In the genomic region with DNA sequence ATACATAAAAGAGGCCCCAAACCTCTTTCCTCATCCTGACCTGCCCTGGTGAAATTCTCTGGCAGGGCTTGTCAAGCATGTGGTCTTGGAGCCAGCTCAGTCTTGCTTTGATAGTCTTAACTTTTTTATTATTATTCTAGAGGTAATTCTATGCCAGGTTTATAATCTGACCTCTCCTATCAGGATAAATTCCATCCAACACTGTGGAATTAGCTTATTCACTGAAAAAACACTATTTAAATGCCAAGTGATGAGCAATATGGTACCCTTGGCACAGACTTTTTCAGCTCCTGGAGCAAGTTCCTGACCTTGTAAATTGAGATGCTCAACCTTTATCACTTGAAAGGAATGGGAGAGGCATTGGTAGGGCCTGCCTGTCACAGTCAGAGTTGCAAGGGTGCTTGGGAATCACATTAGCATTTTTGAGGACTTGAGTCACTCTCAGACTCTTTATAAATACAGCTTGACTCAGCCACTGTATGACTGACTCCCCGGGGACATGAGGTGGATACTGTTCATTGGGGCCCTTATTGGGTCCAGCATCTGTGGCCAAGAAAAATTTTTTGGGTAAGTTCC, we compare ENCODE assay signal across 11 cellular contexts. TPM values are rescaled to one million over a fixed set of nuclear protein-coding genes. Genes with fewer than 3 reads are reported as not detected.
DNase-seq lines count a peak whose midpoint lies in the region; ATAC-seq, FAIRE-seq and TF ChIP-seq lines count a peak whose summit lies in the region.
"Had no signal": no experiment of that assay in that cellular context is flagged by ENCODE, and none has a peak within 500 bp of the region (broad histone marks: within the 10 kb centered on the region; RNA-seq: fewer than 3 reads in every experiment).

A gene with protein sequence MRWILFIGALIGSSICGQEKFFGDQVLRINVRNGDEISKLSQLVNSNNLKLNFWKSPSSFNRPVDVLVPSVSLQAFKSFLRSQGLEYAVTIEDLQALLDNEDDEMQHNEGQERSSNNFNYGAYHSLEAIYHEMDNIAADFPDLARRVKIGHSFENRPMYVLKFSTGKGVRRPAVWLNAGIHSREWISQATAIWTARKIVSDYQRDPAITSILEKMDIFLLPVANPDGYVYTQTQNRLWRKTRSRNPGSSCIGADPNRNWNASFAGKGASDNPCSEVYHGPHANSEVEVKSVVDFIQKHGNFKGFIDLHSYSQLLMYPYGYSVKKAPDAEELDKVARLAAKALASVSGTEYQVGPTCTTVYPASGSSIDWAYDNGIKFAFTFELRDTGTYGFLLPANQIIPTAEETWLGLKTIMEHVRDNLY (plus strand): TSS at position 480 of the 576 bp plus-strand sequence. CDS start 20 bp downstream, at position 500.

- peak within 1 kb of the TSS; percentile 10 for H2AFZ ChIP-seq in GM12878 (ENCODE audit: control insufficient read depth, low read depth, low read length)

- POLR2A ChIA-PET in GM12878 (lab: Charles Lee): no interaction called here

- H3K9me3 ChIP-seq in GM12878 (replicated peaks; ENCODE audit: control insufficient read depth, insufficient read depth, low read length): no peaks in the 10 kb centered on the region; the same call in 2 of the 3 replicates
- no peaks in the 10 kb centered on the region for H3K9me3 ChIP-seq in upper lobe of right lung

- H3K27me3 ChIP-seq in GM12878 (replicated peaks in 1 of 2; ENCODE audit: control insufficient read depth in 2 of 2, insufficient read depth in 2 of 2, low read length in 1 of 2) (no peaks in the 10 kb centered on the region), upper lobe of right lung (no peaks in the 10 kb centered on the region)

- no peaks in the 10 kb centered on the region for H3K27me3 Mint-ChIP-seq in mesothelial cell of epicardium (ENCODE audit: low read depth)

- peaks cover 23% of the 10 kb centered on the region for H3K4me1 Mint-ChIP-seq in mesothelial cell of epicardium

- H3K4me1 ChIP-seq in GM12878 (ENCODE audit: control insufficient read depth, insufficient read depth, low read length): no peaks in the 10 kb centered on the region
- H3K4me1 ChIP-seq in upper lobe of right lung: no peaks in the 10 kb centered on the region

- CTCF ChIA-PET in GM12878 (lab: Yijun Ruan, JAX): no interaction called here

- H3K36me3 ChIP-seq in GM12878 (ENCODE audit: control insufficient read depth in 2 of 2, insufficient read depth in 2 of 2, low read length in 1 of 2) (no peaks in the 10 kb centered on the region), upper lobe of right lung (no peaks in the 10 kb centered on the region)

- 0% methylated on average over 1 of the region's 1 CpG for WGBS in GM12878 (ENCODE audit: insufficient coverage, insufficient replicate concordance, low lambda C conversion rate, missing lambda C conversion rate)

- no TSS peak for BruUV-seq in GM12878 (replicated peaks; lab: Mats Ljungman, UMichigan)

- H3K36me3 Mint-ChIP-seq in mesothelial cell of epicardium: no peaks in the 10 kb centered on the region

- no peaks in the 10 kb centered on the region for H3K9me3 Mint-ChIP-seq in mesothelial cell of epicardium

- TF ChIP-seq RAD21 in GM12878 (IDR thresholded peaks at IDR 0.05; ENCODE audit: insufficient read depth, low read depth, low read length): no peak

- H3K9ac ChIP-seq in GM12878 (ENCODE audit: control insufficient read depth, insufficient read depth, low read length): no peak within 1 kb of the TSS

- H4K20me1 ChIP-seq in GM12878 (ENCODE audit: control insufficient read depth, insufficient read depth): no peaks in the 10 kb centered on the region

- peak within 1 kb of the TSS; percentile 34 for H3K27ac Mint-ChIP-seq in mesothelial cell of epicardium
- H3K27ac Mint-ChIP-seq: activated naive CD4-positive, alpha-beta T cell treated with anti-CD3 and anti-CD28 coated beads, Interleukin-2, amount 50 U/mL, for 72 hours had no signal

- DNase-seq in AG09319 (ENCODE audit: extremely low read depth, low read depth): peak; percentile 67
- DNase-seq in HT1080 (ENCODE audit: low read depth): peak; percentile 99
- DNase-seq in GM12878 (ENCODE audit: low read depth, low spot score): no peak
- DNase-seq in mesothelial cell of epicardium (ENCODE audit: low spot score in 2 of 2, unreplicated experiment in 2 of 2): no peak
- DNase-seq in upper lobe of right lung: no peak
- no peak for DNase-seq in NCI-H774 (lab: John Stamatoyannopoulos, UW)
- DNase-seq in activated effector memory CD4-positive, alpha-beta T cell treated with Interleukin-2 at 50 U/mL for 16 hours: no peak
- DNase-seq: DND-41, KBM-7 had no signal

- H3K4me2 ChIP-seq in GM12878 (ENCODE audit: control insufficient read depth, insufficient read depth): peak within 1 kb of the TSS; percentile 35

- H3K27ac ChIP-seq in GM12878 (ENCODE audit: control insufficient read depth, insufficient read depth): no peak within 1 kb of the TSS
- no peak within 1 kb of the TSS for H3K27ac ChIP-seq in upper lobe of right lung

- RAD21 ChIA-PET in GM12878 (lab: Charles Lee; ENCODE audit: unreplicated experiment): interaction anchor here (1.5 kb wide), 2 partner anchors 10 to 17 kb away, joined by 3 to 5 read pairs; no protein-coding TSS in a partner anchor

- in situ Hi-C loops in GM12878 (cut with MboI): no loop called here

- H3K4me3 ChIP-seq in GM12878: no peak within 1 kb of the TSS
- H3K4me3 ChIP-seq in upper lobe of right lung: no peak within 1 kb of the TSS

- H3K4me3 Mint-ChIP-seq in mesothelial cell of epicardium: no peak within 1 kb of the TSS

- no peak for TF ChIP-seq CTCF in AG09319 (IDR thresholded peaks at IDR 0.05; ENCODE audit: low read depth, low read length)
- no peak for TF ChIP-seq CTCF in GM12878 (IDR thresholded peaks at IDR 0.05 in 2 of 3, conservative IDR thresholded peaks at IDR 0.05 in 1 of 3; ENCODE audit: control insufficient read depth in 2 of 3, extremely low read depth in 1 of 3, insufficient read depth in 1 of 3, low read depth in 3 of 3, low read length in 3 of 3)
- no peak for TF ChIP-seq CTCF in mesothelial cell of epicardium (IDR thresholded peaks at IDR 0.05; ENCODE audit: unreplicated experiment)
- no peak for TF ChIP-seq CTCF in upper lobe of right lung (IDR thresholded peaks at IDR 0.05)

- H3K79me2 ChIP-seq in GM12878 (ENCODE audit: control insufficient read depth, insufficient read depth, low read length): no peaks in the 10 kb centered on the region

- SMC1A ChIA-PET in GM12878 (lab: Charles Lee; ENCODE audit: uncharacterized antibody, unreplicated experiment): interaction anchor here (1.1 to 1.7 kb wide), 5 partner anchors 11 to 108 kb away, joined by 3 to 4 read pairs (median 4); no protein-coding TSS in a partner anchor

- intact Hi-C loops in GM12878 (cut with micrococcal nuclease; ENCODE audit: unreplicated experiment) (no loop called here), upper lobe of right lung (cut with DNase I) (no loop called here)

- ATAC-seq in GM12878 (peak; percentile 38; the same call in 2 of the 3 replicates), upper lobe of right lung (no peak), HG03439 (IDR thresholded peaks at IDR 0.05; ENCODE audit: unreplicated experiment) (no peak)
- ATAC-seq: activated naive CD4-positive, alpha-beta T cell treated with anti-CD3 and anti-CD28 coated beads, Interleukin-2, amount 50 U/mL, for 72 hours had no signal

- FAIRE-seq in GM12878 (lab: Jason Lieb, UNC): no peak

- TF ChIP-seq POLR2A in GM12878 (IDR thresholded peaks at IDR 0.05; ENCODE audit: low read depth, low read length): no peak

- TF ChIP-seq EP300 in GM12878 (IDR thresholded peaks at IDR 0.05; ENCODE audit: borderline replicate concordance in 1 of 2, control insufficient read depth in 1 of 2, low read depth in 2 of 2, low read length in 2 of 2): no peak

TF ChIP-seq in GM12878, 131 proteins besides CTCF, POLR2A, EP300 and RAD21 (continues in another document):
- TF ChIP-seq SIX5 (IDR thresholded peaks at IDR 0.05; ENCODE audit: low read depth, low read length, severe bottlenecking) (no peak), NR2C1 (IDR thresholded peaks at IDR 0.05) (no peak), CEBPB (IDR thresholded peaks at IDR 0.05; ENCODE audit: borderline replicate concordance in 1 of 2, low read depth in 2 of 2, low read length in 2 of 2) (no peak), ASH2L (IDR thresholded peaks at IDR 0.05; ENCODE audit: borderline replicate concordance, low read depth) (no peak), CBFB (IDR thresholded peaks at IDR 0.05; ENCODE audit: low read depth) (no peak), BCL11A (IDR thresholded peaks at IDR 0.05; ENCODE audit: low read depth, low read length) (no peak)

RNA-seq across cellular contexts. Expression of the gene that starts here (rescaled TPM):
- total RNA-seq in HT1080 (2014; rRNA removed; shearing (Covaris generic)): 25.9 and 29.9 TPM in 2 replicates
- polyA plus RNA-seq in HT1080 (2015; cell fraction: cytosol; rRNA removed): 89.9 and 112 TPM in 2 replicates
- 303 and 338 TPM in 2 replicates for polyA plus RNA-seq in HT1080 (2015; cell fraction: nucleus; rRNA removed)
- 0.81 and 2.0 TPM in 2 replicates for total RNA-seq in GM12878 (2013; cell fraction: nucleolus; rRNA removed)
- total RNA-seq in GM12878 (2014; rRNA removed): 0.06 and 0.33 TPM in 2 replicates
- 0.09 and 0.13 TPM in 2 replicates for total RNA-seq in GM12878 (2014; rRNA removed; fragmentation: Illumina TruSeq; extraction: Trizol)
- total RNA-seq in GM12878 (2021): 0.18 and 0.37 TPM in 2 replicates
- polyA plus RNA-seq in GM12878 (2011; ENCODE audit: low read depth): not detected
- 0.16 and 0.20 TPM in 2 replicates for polyA plus RNA-seq in GM12878 (2011; rRNA removed)
- 0.08 and 0.10 TPM in 2 replicates for polyA plus RNA-seq in GM12878 (2011; cell fraction: cytosol; rRNA removed)
- 0.12 and 0.23 TPM in 2 replicates for polyA plus RNA-seq in GM12878 (2011; cell fraction: nucleus; rRNA removed)
- polyA plus RNA-seq in GM12878 (2012): 0.19 and 0.20 TPM in 2 replicates
- polyA plus RNA-seq in GM12878 (2014; fragmentation: Illumina TruSeq; extraction: Trizol): 0.15 and 1.5 TPM in 2 replicates
- under 1 TPM; 0.05 to 0.21 TPM for polyA plus RNA-seq in GM12878 (2014; fragmentation: Nextera tagmentation; extraction: Ambion mirVana)
- 0.13 and 0.35 TPM in 2 replicates for polyA plus RNA-seq in GM12878 (2014; rRNA removed)
- polyA plus RNA-seq in GM12878 (2016; fragmentation: Nextera tagmentation; extraction: Ambion mirVana): under 1 TPM in 1 of 2 experiments, not detected in 1; 0.20 TPM
- 0.21 and 0.37 TPM in 2 replicates for polyA minus RNA-seq in GM12878 (2011; rRNA and poly(A)+ RNA removed)
- polyA minus RNA-seq in GM12878 (2011; cell fraction: cytosol; rRNA and poly(A)+ RNA removed): not detected in 2 replicates
- not detected in 2 replicates for polyA minus RNA-seq in GM12878 (2011; cell fraction: nucleus; rRNA and poly(A)+ RNA removed)
- total RNA-seq in mesothelial cell of epicardium: 3.9 to 5.8 TPM (median 4.1 TPM) in 3 replicates
- total RNA-seq in upper lobe of right lung: not detected
- total RNA-seq: activated naive CD4-positive, alpha-beta T cell treated with anti-CD3 and anti-CD28 coated beads, Interleukin-2, amount 50 U/mL, for 72 hours had no signal

Comparison
In these comparisons a context has a peak if more than half of its experiments do, and no peak if none do; other contexts are left out.
1. DNase-seq: peak in AG09319 (single experiment) and HT1080 (single experiment); none in GM12878 (single experiment), mesothelial cell of epicardium (0 of 2), upper lobe of right lung (single experiment), NCI-H774 (single experiment) and activated effector memory CD4-positive, alpha-beta T cell treated with Interleukin-2 at 50 U/mL for 16 hours (single experiment).